ENCODE assay signal across 27 cellular contexts in genomic region chr11:76677010-76677771, GRCh38. TPM values are rescaled to one million over a fixed set of nuclear protein-coding genes. Genes with fewer than 3 reads are reported as not detected.
DNase-seq lines count a peak whose midpoint lies in the region; ATAC-seq and TF ChIP-seq lines count a peak whose summit lies in the region.
"Had no signal": no experiment of that assay in that cellular context is flagged by ENCODE, and none has a peak within 500 bp of the region (broad histone marks: within the 10 kb centered on the region; RNA-seq: fewer than 3 reads in every experiment).

No MANE protein-coding gene starts in this region.

- no peaks in the 10 kb centered on the region for H3K27me3 ChIP-seq in esophagus muscularis mucosa
- H3K27me3 ChIP-seq in CD4-positive, alpha-beta memory T cell (ENCODE audit: insufficient read depth, low read length): no peaks in the 10 kb centered on the region
- H3K27me3 ChIP-seq: brain microvascular endothelial cell, SJSA1, transverse colon had no signal

- 88% methylated on average over 8 of the region's 8 CpGs for WGBS in esophagus muscularis mucosa

- H3K27ac ChIP-seq in esophagus muscularis mucosa (replicated peaks in 1 of 4): no peak overlapping the region
- no peak overlapping the region for H3K27ac ChIP-seq in CD4-positive, alpha-beta memory T cell (ENCODE audit: low read depth, low read length)
- H3K27ac ChIP-seq: 22Rv1, brain microvascular endothelial cell, SJSA1, transverse colon had no signal

- TF ChIP-seq POLR2A in esophagus muscularis mucosa (IDR thresholded peaks at IDR 0.05; ENCODE audit: low read depth): no peak

- peaks cover 10% of the 10 kb centered on the region for H3K4me1 Mint-ChIP-seq in activated CD4-positive, alpha-beta T cell treated with anti-CD3 and anti-CD28 coated beads for 36 hours
- H3K4me1 Mint-ChIP-seq in activated B cell treated with CpG ODN at 0.5 μM for 24 hours (peaks cover 65% of the 10 kb centered on the region), neural crest cell (peaks cover 7% of the 10 kb centered on the region)
- H3K4me1 Mint-ChIP-seq in CD4-positive, alpha-beta memory T cell: peaks cover 5 to 13% (median 8%) of the 10 kb centered on the region in 4 donors

- peaks cover 10% of the 10 kb centered on the region for H3K27me3 Mint-ChIP-seq in activated CD4-positive, alpha-beta T cell treated with anti-CD3 and anti-CD28 coated beads for 36 hours
- H3K27me3 Mint-ChIP-seq in activated B cell treated with CpG ODN at 0.5 μM for 24 hours (peaks cover 24% of the 10 kb centered on the region), neural crest cell (ENCODE audit: low read depth) (no peaks in the 10 kb centered on the region)
- H3K27me3 Mint-ChIP-seq in CD4-positive, alpha-beta memory T cell: peaks cover 5 to 8% of the 10 kb centered on the region in 2 donors

- no peak overlapping the region for H3K4me3 Mint-ChIP-seq in activated CD4-positive, alpha-beta T cell treated with anti-CD3 and anti-CD28 coated beads for 36 hours
- no peak overlapping the region for H3K4me3 Mint-ChIP-seq in activated B cell treated with CpG ODN at 0.5 μM for 24 hours
- no peak overlapping the region for H3K4me3 Mint-ChIP-seq in neural crest cell
- H3K4me3 Mint-ChIP-seq in CD4-positive, alpha-beta memory T cell: no peak overlapping the region
- H3K4me3 Mint-ChIP-seq: memory B cell had no signal

- H3K27ac Mint-ChIP-seq in activated CD4-positive, alpha-beta T cell treated with anti-CD3 and anti-CD28 coated beads for 36 hours: peak overlapping the region; percentile 20
- peak overlapping the region; percentile 18 for H3K27ac Mint-ChIP-seq in activated B cell treated with CpG ODN at 0.5 μM for 24 hours
- H3K27ac Mint-ChIP-seq in neural crest cell (ENCODE audit: unreplicated experiment): peak overlapping the region; percentile 35
- peak overlapping the region in 1 of 7 donors; percentile 72 for H3K27ac Mint-ChIP-seq in CD4-positive, alpha-beta memory T cell
- H3K27ac Mint-ChIP-seq: memory B cell had no signal

- H3K4me1 ChIP-seq in esophagus muscularis mucosa: peaks cover 18 to 30% (median 27%) of the 10 kb centered on the region in 4 donors
- H3K4me1 ChIP-seq in CD4-positive, alpha-beta memory T cell (ENCODE audit: insufficient read depth, low read length): peaks cover 14% of the 10 kb centered on the region
- H3K4me1 ChIP-seq: HAP-1 had no signal

- H3K36me3 Mint-ChIP-seq in activated CD4-positive, alpha-beta T cell treated with anti-CD3 and anti-CD28 coated beads for 36 hours (ENCODE audit: low read depth): no peaks in the 10 kb centered on the region
- no peaks in the 10 kb centered on the region for H3K36me3 Mint-ChIP-seq in activated B cell treated with CpG ODN at 0.5 μM for 24 hours (ENCODE audit: low read depth)
- H3K36me3 Mint-ChIP-seq in neural crest cell (ENCODE audit: low read depth): no peaks in the 10 kb centered on the region
- no peaks in the 10 kb centered on the region for H3K36me3 Mint-ChIP-seq in CD4-positive, alpha-beta memory T cell
- H3K36me3 Mint-ChIP-seq: memory B cell had no signal

- H3K9me3 Mint-ChIP-seq in activated CD4-positive, alpha-beta T cell treated with anti-CD3 and anti-CD28 coated beads for 36 hours (ENCODE audit: low read depth): no peaks in the 10 kb centered on the region
- H3K9me3 Mint-ChIP-seq in activated B cell treated with CpG ODN at 0.5 μM for 24 hours (no peaks in the 10 kb centered on the region), neural crest cell (no peaks in the 10 kb centered on the region)
- no peaks in the 10 kb centered on the region for H3K9me3 Mint-ChIP-seq in CD4-positive, alpha-beta memory T cell
- H3K9me3 Mint-ChIP-seq: memory B cell had no signal

- TF ChIP-seq CTCF in activated B cell treated with CpG ODN at 0.5 μM for 24 hours (IDR thresholded peaks at IDR 0.05) (no peak), neural crest cell (conservative IDR thresholded peaks at IDR 0.05) (no peak), esophagus muscularis mucosa (IDR thresholded peaks at IDR 0.05) (no peak)

- no peak for ATAC-seq in activated CD4-positive, alpha-beta T cell treated with anti-CD3 and anti-CD28 coated beads for 36 hours
- ATAC-seq in activated B cell treated with CpG ODN at 0.5 μM for 24 hours (ENCODE audit: low read depth): no peak
- no peak for ATAC-seq in HG03280 (IDR thresholded peaks at IDR 0.05; ENCODE audit: unreplicated experiment)
- ATAC-seq: Panc1 had no signal

- POLR2A ChIA-PET in activated CD4-positive, alpha-beta T cell treated with anti-CD3 and anti-CD28 coated beads for 36 hours (lab: Charles Lee): no interaction called here
- POLR2A ChIA-PET in activated B cell treated with CpG ODN at 0.5 μM for 24 hours (lab: Charles Lee): interaction anchor here (1.0 kb wide), 1 partner anchor 79 kb away, joined by 4 read pairs; no protein-coding TSS in a partner anchor
- POLR2A ChIA-PET in CD4-positive, alpha-beta memory T cell (lab: Charles Lee; ENCODE audit: partially characterized antibody): no interaction called here

- TF ChIP-seq EP300 in esophagus muscularis mucosa (IDR thresholded peaks at IDR 0.05): no peak

- H3K36me3 ChIP-seq in esophagus muscularis mucosa: no peaks in the 10 kb centered on the region
- H3K36me3 ChIP-seq in CD4-positive, alpha-beta memory T cell (ENCODE audit: insufficient read depth, low read length): no peaks in the 10 kb centered on the region
- H3K36me3 ChIP-seq: brain microvascular endothelial cell, HAP-1, SJSA1, stomach, transverse colon had no signal

- H3K4me3 ChIP-seq in esophagus muscularis mucosa: no peak overlapping the region
- H3K4me3 ChIP-seq in CD4-positive, alpha-beta memory T cell (ENCODE audit: low read length in 2 of 2): no peak overlapping the region
- H3K4me3 ChIP-seq: HAP-1, SJSA1, stomach, transverse colon had no signal

- intact Hi-C loops in activated CD4-positive, alpha-beta T cell treated with anti-CD3 and anti-CD28 coated beads for 36 hours (cut with DNase I, micrococcal nuclease): loop anchor here in 1 of 2 experiments (10.0 kb wide), 1 partner anchor 82 kb away; no protein-coding TSS in a partner anchor
- intact Hi-C loops in activated B cell treated with CpG ODN at 0.5 μM for 24 hours (cut with micrococcal nuclease) (loop anchor here (10.0 kb wide), 1 partner anchor 782 kb away; no protein-coding TSS in a partner anchor), esophagus muscularis mucosa (cut with DNase I) (loop anchor here (10.0 kb wide), 1 partner anchor 72 kb away; no protein-coding TSS in a partner anchor)
- intact Hi-C loops in CD4-positive, alpha-beta memory T cell (cut with micrococcal nuclease): no loop called here

- H3K9me3 ChIP-seq in esophagus muscularis mucosa: no peaks in the 10 kb centered on the region
- no peaks in the 10 kb centered on the region for H3K9me3 ChIP-seq in CD4-positive, alpha-beta memory T cell (ENCODE audit: control insufficient read depth in 1 of 2, low read length in 2 of 2)
- H3K9me3 ChIP-seq: HAP-1, SJSA1, stomach, transverse colon had no signal

- no peak for DNase-seq in activated CD4-positive, alpha-beta T cell treated with anti-CD3 and anti-CD28 coated beads for 36 hours
- no peak for DNase-seq in activated CD4-positive, alpha-beta T cell treated with anti-CD3 and anti-CD28 coated beads, Interleukin-2, amount 50 U/mL, for 4 hours
- DNase-seq in EH (ENCODE audit: low read depth) (peak; percentile 76), activated B cell treated with CpG ODN at 0.5 μM for 24 hours (no peak), neural crest cell (ENCODE audit: low read depth, low spot score) (no peak), esophagus muscularis mucosa (ENCODE audit: extremely low spot score) (no peak)
- no peak for DNase-seq in CD4-positive, alpha-beta memory T cell
- DNase-seq: activated CD4-positive, alpha-beta T cell treated with anti-CD3 and anti-CD28 coated beads for 4 hours; activated CD8-positive, alpha-beta memory T cell treated with anti-CD3 and anti-CD28 coated beads, Interleukin-2, amount 50 U/mL, for 48 hours; brain microvascular endothelial cell; C1 segment of cervical spinal cord; effector CD8-positive, alpha-beta T cell; Kasumi-1; NCI-H1105; NCI-H2081; NCI-H446; stimulated activated CD4-positive, alpha-beta T cell treated with anti-CD3 and anti-CD28 coated beads, Interleukin-4, amount 100 ng/mL, for 24 hours; stomach; T-helper 1 cell; transverse colon had no signal

- CTCF ChIA-PET in activated CD4-positive, alpha-beta T cell treated with anti-CD3 and anti-CD28 coated beads for 36 hours (lab: Charles Lee): interaction anchor here (1.1 to 1.2 kb wide), 2 partner anchors 9 to 14 kb away, joined by 3 to 5 read pairs; no protein-coding TSS in a partner anchor
- CTCF ChIA-PET in activated B cell treated with CpG ODN at 0.5 μM for 24 hours (lab: Charles Lee): interaction anchor here (10.1 kb wide), 1 partner anchor 78 kb away, joined by 116 read pairs; no protein-coding TSS in a partner anchor
- CTCF ChIA-PET in CD4-positive, alpha-beta memory T cell (lab: Charles Lee; ENCODE audit: partially characterized antibody): interaction anchor here (0.9 to 2.0 kb wide), 3 partner anchors 9 to 77 kb away, joined by 3 to 7 read pairs (median 3); no protein-coding TSS in a partner anchor

RNA-seq across cellular contexts. Expression of gene LRRC32, which starts 6.6 kb away (rescaled TPM):
- total RNA-seq in activated CD4-positive, alpha-beta T cell treated with anti-CD3 and anti-CD28 coated beads for 36 hours: 1 to 10 TPM; 4.7 to 5.7 TPM
- total RNA-seq in activated B cell treated with CpG ODN at 0.5 μM for 24 hours (25.8 and 27.8 TPM in 2 replicates), neural crest cell (0.61 and 0.77 TPM in 2 replicates), esophagus muscularis mucosa (10 to 100 TPM; 19.1 to 87.5 (median 45.3) TPM)
- under 1 TPM; 0.38 to 0.53 TPM for total RNA-seq in CD4-positive, alpha-beta memory T cell
- polyA plus RNA-seq in CD4-positive, alpha-beta memory T cell: under 1 TPM in 1 of 2 donors, not detected in 1; 0.56 TPM
- polyA plus RNA-seq: keratinocyte had no signal
